19 cellular contexts compared by ENCODE assay signal in genomic region chr9:134818000-134818568, GRCh38.
A peak's percentile ranks its signal among the peaks of the same experiment; 100 is the strongest.
DNase-seq lines count a peak whose midpoint lies in the region; ATAC-seq, FAIRE-seq and TF ChIP-seq lines count a peak whose summit lies in the region.
"Had no signal": no experiment of that assay in that cellular context is flagged by ENCODE, and none has a peak within 500 bp of the region (broad histone marks: within the 10 kb centered on the region; RNA-seq: fewer than 3 reads in every experiment).

No MANE protein-coding gene starts in this region.

- H3K9me3 ChIP-seq in HepG2 (ENCODE audit: low read length) = no peaks in the 10 kb centered on the region
- H3K9me3 ChIP-seq in right lobe of liver = no peaks in the 10 kb centered on the region
- H3K9me3 ChIP-seq in astrocyte (ENCODE audit: insufficient read depth, low read depth, low read length) = no peaks in the 10 kb centered on the region
- no peaks in the 10 kb centered on the region for H3K9me3 ChIP-seq in vagina

- 0 out of 2 replicates have a peak, but pooled peaks cover 2% of the 10 kb centered on the region for H4K20me1 ChIP-seq in HepG2 (ENCODE audit: insufficient read depth, low read length)
- H4K20me1 ChIP-seq in astrocyte (ENCODE audit: insufficient read depth, low read length) = peaks cover 82% of the 10 kb centered on the region

- no peak overlapping the region for H2AFZ ChIP-seq in HepG2 (ENCODE audit: low read length)
- H2AFZ ChIP-seq in astrocyte (ENCODE audit: low read depth, low read length) = no peak overlapping the region
- H2AFZ ChIP-seq: GM23338 had no signal

- peaks cover 15% of the 10 kb centered on the region for H3K36me3 Mint-ChIP-seq in astrocyte (ENCODE audit: low read depth, unreplicated experiment)
- peaks cover 26% of the 10 kb centered on the region for H3K36me3 Mint-ChIP-seq in mesothelial cell of epicardium

- TF ChIP-seq CTCF in HepG2 (CRISPR knock-in tag; IDR thresholded peaks at IDR 0.05) (peak; percentile 20; the same call in 1 of the 2 replicates), right lobe of liver (IDR thresholded peaks at IDR 0.05) (no peak), astrocyte (IDR thresholded peaks at IDR 0.05; ENCODE audit: insufficient read depth, low read depth, low read length) (no peak), mesothelial cell of epicardium (IDR thresholded peaks at IDR 0.05; ENCODE audit: unreplicated experiment) (no peak), vagina (IDR thresholded peaks at IDR 0.05) (no peak)

- DNase-seq in HepG2 (ENCODE audit: low spot score) (no peak), right lobe of liver (no peak), astrocyte (ENCODE audit: low read depth) (no peak), mesothelial cell of epicardium (ENCODE audit: low spot score in 2 of 2, unreplicated experiment in 2 of 2) (no peak), vagina (ENCODE audit: extremely low spot score in 2 of 2) (no peak), NCI-H2107 (lab: John Stamatoyannopoulos, UW) (no peak), iPS-NIHi7 (ENCODE audit: extremely low spot score) (no peak), GM19239 (ENCODE audit: insufficient read length, low spot score) (no peak)
- DNase-seq: ACHN; C1 segment of cervical spinal cord; Calu3; CD4-positive, alpha-beta T cell; DMS 273 treated with DMSO at 0.1 percent for 48 hours; HCEC 1CT; HFFc6 had no signal

- 58% methylated on average over 7 of the region's 29 CpGs for WGBS in HepG2 (ENCODE audit: low lambda C conversion rate)
- 70% methylated on average over 2 of the region's 29 CpGs for WGBS in right lobe of liver (ENCODE audit: insufficient coverage, low coverage, low lambda C conversion rate, missing lambda C conversion rate)

- H3K79me2 ChIP-seq in HepG2 (ENCODE audit: insufficient read depth, low read length) (no peaks in the 10 kb centered on the region), astrocyte (ENCODE audit: insufficient read depth, low read length) (peaks cover 40% of the 10 kb centered on the region)

- H3K27ac Mint-ChIP-seq in astrocyte (ENCODE audit: unreplicated experiment) (peak overlapping the region; percentile 72), mesothelial cell of epicardium (peak overlapping the region; percentile 43)
- H3K27ac Mint-ChIP-seq: B cell; CD4-positive, alpha-beta T cell; GM23338 had no signal

- TF ChIP-seq RAD21 in HepG2 (CRISPR knock-in tag; IDR thresholded peaks at IDR 0.05) = no peak

- H3K27me3 Mint-ChIP-seq in astrocyte (ENCODE audit: low read depth, unreplicated experiment) (no peaks in the 10 kb centered on the region), mesothelial cell of epicardium (ENCODE audit: low read depth) (no peaks in the 10 kb centered on the region)
- H3K27me3 Mint-ChIP-seq: CD4-positive, alpha-beta T cell had no signal

- TF ChIP-seq POLR2A in HepG2 (IDR thresholded peaks at IDR 0.05; ENCODE audit: insufficient read depth in 1 of 2, low read depth in 2 of 2, low read length in 2 of 2) = no peak
- no peak for TF ChIP-seq POLR2A in right lobe of liver (IDR thresholded peaks at IDR 0.05)
- TF ChIP-seq POLR2A in vagina (IDR thresholded peaks at IDR 0.05) = no peak

- no peak overlapping the region for H3K9ac ChIP-seq in HepG2 (ENCODE audit: insufficient read depth, low read depth, low read length)
- no peak overlapping the region for H3K9ac ChIP-seq in astrocyte (ENCODE audit: low read length)

- no peaks in the 10 kb centered on the region for H3K9me3 Mint-ChIP-seq in astrocyte (ENCODE audit: unreplicated experiment)
- no peaks in the 10 kb centered on the region for H3K9me3 Mint-ChIP-seq in mesothelial cell of epicardium
- H3K9me3 Mint-ChIP-seq: CD4-positive, alpha-beta T cell; GM23338; HFFc6 had no signal

- intact Hi-C loops in HepG2 (cut with micrococcal nuclease; ENCODE audit: unreplicated experiment) = no loop called here
- intact Hi-C loops in right lobe of liver (cut with DNase I) = no loop called here
- intact Hi-C loops in vagina (cut with DNase I) = no loop called here

- peaks cover 19% of the 10 kb centered on the region for H3K4me1 Mint-ChIP-seq in astrocyte (ENCODE audit: low read depth, unreplicated experiment)
- no peaks in the 10 kb centered on the region for H3K4me1 Mint-ChIP-seq in mesothelial cell of epicardium
- H3K4me1 Mint-ChIP-seq: B cell had no signal

- CTCF ChIA-PET in HepG2 (lab: Yijun Ruan, JAX; ENCODE audit: low intra/inter-chr PET ratio, low total read pairs) = no interaction called here

- in situ Hi-C loops in HepG2 (cut with HindIII; ENCODE audit: extremely low pct_ligation_motif_present, low pct_unique_long_range_greater_than_20kb) = no loop called here

- H3K27ac ChIP-seq in HepG2 (ENCODE audit: extremely low read length, insufficient read depth, low read length) = no peak overlapping the region
- H3K27ac ChIP-seq in right lobe of liver = no peak overlapping the region
- no peak overlapping the region for H3K27ac ChIP-seq in astrocyte (ENCODE audit: low read depth, low read length)
- H3K27ac ChIP-seq in vagina = peak overlapping the region; percentile 0

- peaks cover 28 to 96% of the 10 kb centered on the region in 2 experiments for H3K27me3 ChIP-seq in HepG2 (ENCODE audit: control insufficient read depth in 1 of 2, insufficient read depth in 2 of 2, low read length in 2 of 2)
- H3K27me3 ChIP-seq in right lobe of liver = no peaks in the 10 kb centered on the region
- no peaks in the 10 kb centered on the region for H3K27me3 ChIP-seq in astrocyte (ENCODE audit: insufficient read depth, low read length)
- H3K27me3 ChIP-seq in vagina = no peaks in the 10 kb centered on the region

- BruUV-seq in HepG2 (replicated peaks; lab: Mats Ljungman, UMichigan) = no TSS peak

- H3K4me2 ChIP-seq in HepG2 (ENCODE audit: low read depth, low read length) (no peak overlapping the region), astrocyte (ENCODE audit: low read length) (no peak overlapping the region)
- H3K4me2 ChIP-seq: GM23338 had no signal

- H3K4me3 Mint-ChIP-seq in astrocyte (ENCODE audit: unreplicated experiment) (no peak overlapping the region), mesothelial cell of epicardium (no peak overlapping the region)
- H3K4me3 Mint-ChIP-seq: B cell; CD4-positive, alpha-beta T cell; GM23338; HFFc6 had no signal

- H3K4me3 ChIP-seq in HepG2 (replicated peaks in 1 of 3; ENCODE audit: insufficient read depth in 1 of 3, low read depth in 2 of 3, low read length in 3 of 3) (no peak overlapping the region), right lobe of liver (no peak overlapping the region), astrocyte (ENCODE audit: insufficient read depth, low read depth, low read length) (no peak overlapping the region), vagina (no peak overlapping the region)
- H3K4me3 ChIP-seq: GM23338 had no signal

- H3K36me3 ChIP-seq in HepG2 (replicated peaks in 1 of 2; ENCODE audit: control insufficient read depth in 1 of 2, insufficient read depth in 2 of 2, low read length in 2 of 2) = no peaks in the 10 kb centered on the region
- no peaks in the 10 kb centered on the region for H3K36me3 ChIP-seq in right lobe of liver
- peaks cover 68% of the 10 kb centered on the region for H3K36me3 ChIP-seq in astrocyte (ENCODE audit: insufficient read depth, low read length)
- H3K36me3 ChIP-seq in vagina = peaks cover 0 to 42% of the 10 kb centered on the region in 2 donors

- H3K4me1 ChIP-seq in HepG2 (ENCODE audit: insufficient read depth, low read length) (no peaks in the 10 kb centered on the region), right lobe of liver (no peaks in the 10 kb centered on the region), astrocyte (ENCODE audit: insufficient read depth, low read length) (peaks cover 16% of the 10 kb centered on the region), vagina (no peaks in the 10 kb centered on the region)

- ATAC-seq in HepG2 (peak; percentile 56), right lobe of liver (no peak)
- ATAC-seq: GM23338 had no signal

- FAIRE-seq in HepG2 (lab: Jason Lieb, UNC) = no peak
- FAIRE-seq in astrocyte (lab: Jason Lieb, UNC) = no peak
- no peak for FAIRE-seq in GM19239 (lab: Jason Lieb, UNC)
- FAIRE-seq: GM18507, HTR-8/SVneo had no signal

- TF ChIP-seq EP300 in HepG2 (IDR thresholded peaks at IDR 0.05; ENCODE audit: low read depth in 2 of 2, low read length in 2 of 2) (no peak), HepG2 (CRISPR knock-in tag; IDR thresholded peaks at IDR 0.05; ENCODE audit: borderline replicate concordance) (no peak)

- POLR2A ChIA-PET in HepG2 (lab: Yijun Ruan, JAX) = no interaction called here

TF ChIP-seq in HepG2, 621 proteins besides CTCF, POLR2A, EP300 and RAD21 (continues in another document):
- TF ChIP-seq ZNF275 (CRISPR knock-in tag; IDR thresholded peaks at IDR 0.05; ENCODE audit: borderline replicate concordance) (no peak), CBX1 (IDR thresholded peaks at IDR 0.05; ENCODE audit: low read depth) (no peak), CEBPB (IDR thresholded peaks at IDR 0.05; ENCODE audit: borderline replicate concordance, low read depth, low read length) (no peak), RARA (CRISPR knock-in tag; IDR thresholded peaks at IDR 0.05) (no peak), SMAD1 (CRISPR knock-in tag; IDR thresholded peaks at IDR 0.05; ENCODE audit: borderline replicate concordance, low read depth) (no peak), ZNF792 (CRISPR knock-in tag; IDR thresholded peaks at IDR 0.05) (no peak), WIZ (CRISPR knock-in tag; IDR thresholded peaks at IDR 0.05) (no peak), ATF5 (CRISPR knock-in tag; IDR thresholded peaks at IDR 0.05; ENCODE audit: low read depth) (no peak), HNRNPL (IDR thresholded peaks at IDR 0.05; ENCODE audit: low read depth, low read length) (no peak), NR1H2 (CRISPR knock-in tag; IDR thresholded peaks at IDR 0.05; ENCODE audit: borderline replicate concordance, low read depth) (no peak), SRSF1 (optimal IDR thresholded peaks at IDR 0.05; ENCODE audit: low read depth, low read length) (no peak)
